Comparison of ENCODE assay signal across 22 cellular contexts in the genomic region with DNA sequence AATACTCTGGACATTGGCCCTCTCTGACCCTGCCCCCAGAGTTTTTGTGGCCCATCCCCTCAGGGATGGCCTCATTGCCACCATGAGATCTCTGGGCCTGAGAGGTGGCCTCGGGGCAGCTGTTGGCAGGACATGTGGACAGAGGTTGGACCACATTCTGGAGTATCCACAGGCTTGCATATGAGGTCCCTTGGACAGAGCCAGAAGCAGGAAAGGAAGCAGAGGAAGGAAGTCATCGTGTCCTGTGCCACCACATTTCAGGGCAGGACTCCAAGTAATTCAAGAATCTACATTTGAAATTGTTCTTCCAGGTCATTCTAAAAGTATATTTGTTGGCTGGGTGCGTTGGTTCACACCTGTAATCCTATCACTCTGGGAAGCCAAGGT.
A peak's percentile ranks its signal among the peaks of the same experiment; 100 is the strongest.
DNase-seq lines count a peak whose midpoint lies in the region; ATAC-seq, FAIRE-seq and TF ChIP-seq lines count a peak whose summit lies in the region.
"Had no signal": no experiment of that assay in that cellular context is flagged by ENCODE, and none has a peak within 500 bp of the region (broad histone marks: within the 10 kb centered on the region; RNA-seq: fewer than 3 reads in every experiment).

No MANE protein-coding gene starts in this region.

- H3K79me2 ChIP-seq in HepG2 (ENCODE audit: insufficient read depth, low read length), result no peaks in the 10 kb centered on the region
- no peaks in the 10 kb centered on the region for H3K79me2 ChIP-seq in PC-9 (ENCODE audit: low read depth)

- H3K36me3 ChIP-seq in liver (ENCODE audit: control insufficient read depth in 4 of 4, insufficient read depth in 3 of 4, low read depth in 1 of 4, low read length in 3 of 4), result no peaks in the 10 kb centered on the region
- H3K36me3 ChIP-seq in HepG2 (replicated peaks in 1 of 2; ENCODE audit: control insufficient read depth in 1 of 2, insufficient read depth in 2 of 2, low read length in 2 of 2), result no peaks in the 10 kb centered on the region
- H3K36me3 ChIP-seq in body of pancreas (replicated peaks in 1 of 2; ENCODE audit: insufficient read depth in 1 of 2, low read depth in 2 of 2), result no peaks in the 10 kb centered on the region
- H3K36me3 ChIP-seq in lower lobe of right lung, result no peaks in the 10 kb centered on the region
- H3K36me3 ChIP-seq in PC-9 (ENCODE audit: low read depth), result no peaks in the 10 kb centered on the region
- H3K36me3 ChIP-seq: HAP-1, Peyer's patch, SJSA1 had no signal

- H3K4me3 ChIP-seq in liver (ENCODE audit: low read depth in 1 of 3, low read length in 3 of 3), result no peak overlapping the region
- H3K4me3 ChIP-seq in HepG2 (replicated peaks in 1 of 3; ENCODE audit: insufficient read depth in 1 of 3, low read depth in 2 of 3, low read length in 3 of 3), result no peak overlapping the region
- H3K4me3 ChIP-seq in body of pancreas, result no peak overlapping the region
- no peak overlapping the region for H3K4me3 ChIP-seq in lower lobe of right lung
- H3K4me3 ChIP-seq in PC-9, result no peak overlapping the region
- H3K4me3 ChIP-seq: GM23338, HAP-1, Peyer's patch, SJSA1 had no signal

- H3K27ac ChIP-seq in liver (ENCODE audit: low read depth in 1 of 2, low read length in 2 of 2) (no peak overlapping the region), HepG2 (ENCODE audit: extremely low read length, insufficient read depth, low read length) (no peak overlapping the region), body of pancreas (no peak overlapping the region), lower lobe of right lung (peak overlapping the region; percentile 41), PC-9 (no peak overlapping the region)
- H3K27ac ChIP-seq: Peyer's patch, SJSA1 had no signal

- TF ChIP-seq RAD21 in liver (IDR thresholded peaks at IDR 0.05) (no peak), HepG2 (CRISPR knock-in tag; IDR thresholded peaks at IDR 0.05) (no peak)

- DNase-seq in HepG2 (ENCODE audit: low spot score) (no peak), body of pancreas (no peak), lower lobe of right lung (no peak), SW 1271 (lab: John Stamatoyannopoulos, UW) (no peak), PC-9 (no peak)
- DNase-seq: Caco-2, DMS 273 treated with DMSO at 0.1 percent for 48 hours, DMS79 treated with DMSO at 0.1 percent for 48 hours, KG1, NCI-H1092, NCI-H1436, NCI-H1930, NCI-H345, NCI-H524 treated with DMSO at 0.1 percent for 48 hours, NCI-H82, Peyer's patch had no signal

- in situ Hi-C loops in HepG2 (cut with HindIII; ENCODE audit: extremely low pct_ligation_motif_present, low pct_unique_long_range_greater_than_20kb), result no loop called here

- BruUV-seq in HepG2 (replicated peaks; lab: Mats Ljungman, UMichigan), result no TSS peak
- BruUV-seq in PC-9 (replicated peaks; lab: Mats Ljungman, UMichigan), result no TSS peak

- no peak overlapping the region for H3K9ac ChIP-seq in liver (ENCODE audit: low read depth in 1 of 2, low read length in 2 of 2)
- no peak overlapping the region for H3K9ac ChIP-seq in HepG2 (ENCODE audit: insufficient read depth, low read depth, low read length)

- H3F3A ChIP-seq in PC-9 (ENCODE audit: insufficient read depth, low read depth), result no peaks in the 10 kb centered on the region

- no peak for FAIRE-seq in HepG2 (lab: Jason Lieb, UNC)
- FAIRE-seq: GM12891 had no signal

- POLR2A ChIA-PET in HepG2 (lab: Yijun Ruan, JAX), result interaction anchor here (0.7 kb wide), 1 partner anchor 20 kb away, joined by 3 read pairs; no protein-coding TSS in a partner anchor
- POLR2A ChIA-PET in PC-9 (lab: Charles Lee; ENCODE audit: unreplicated experiment), result interaction anchor here (0.6 kb wide), 1 partner anchor 122 kb away, joined by 3 read pairs; no protein-coding TSS in a partner anchor

- 77% methylated on average over 3 of the region's 3 CpGs for WGBS in liver
- WGBS in HepG2 (ENCODE audit: low lambda C conversion rate), result 5% methylated on average over 2 of the region's 3 CpGs
- WGBS in body of pancreas, 2 donors, result 66 to 89% methylated on average over 3 of the region's 3 CpGs

- TF ChIP-seq POLR2A in HepG2 (IDR thresholded peaks at IDR 0.05; ENCODE audit: insufficient read depth in 1 of 2, low read depth in 2 of 2, low read length in 2 of 2), result no peak
- no peak for TF ChIP-seq POLR2A in body of pancreas (IDR thresholded peaks at IDR 0.05)

- intact Hi-C loops in HepG2 (cut with micrococcal nuclease; ENCODE audit: unreplicated experiment), result no loop called here
- intact Hi-C loops in body of pancreas (cut with DNase I), result no loop called here
- intact Hi-C loops in lower lobe of right lung (cut with DNase I), result no loop called here
- intact Hi-C loops in PC-9 (cut with micrococcal nuclease; ENCODE audit: unreplicated experiment), result loop anchor here (10.0 kb wide), 1 partner anchor 95 kb away; a partner anchor contains a TSS

- H2AFZ ChIP-seq in HepG2 (ENCODE audit: low read length), result no peak overlapping the region
- H2AFZ ChIP-seq in PC-9, result no peak overlapping the region
- H2AFZ ChIP-seq: GM23338 had no signal

- H3K27me3 ChIP-seq in liver (ENCODE audit: control insufficient read depth in 4 of 4, insufficient read depth in 4 of 4, low read length in 3 of 4) (no peaks in the 10 kb centered on the region), HepG2 (ENCODE audit: control insufficient read depth in 1 of 2, insufficient read depth in 2 of 2, low read length in 2 of 2) (no peaks in the 10 kb centered on the region), body of pancreas (no peaks in the 10 kb centered on the region), lower lobe of right lung (ENCODE audit: low read depth) (no peaks in the 10 kb centered on the region), PC-9 (ENCODE audit: insufficient read depth, low read depth) (no peaks in the 10 kb centered on the region)
- H3K27me3 ChIP-seq: Peyer's patch, SJSA1 had no signal

- TF ChIP-seq CTCF in liver (IDR thresholded peaks at IDR 0.05; ENCODE audit: low read depth, low read length, missing input control) (no peak), HepG2 (CRISPR knock-in tag; IDR thresholded peaks at IDR 0.05) (no peak), body of pancreas (IDR thresholded peaks at IDR 0.05) (no peak), lower lobe of right lung (IDR thresholded peaks at IDR 0.05) (no peak), PC-9 (conservative IDR thresholded peaks at IDR 0.05) (no peak)

- no peaks in the 10 kb centered on the region for H3K4me1 ChIP-seq in liver (ENCODE audit: control insufficient read depth in 4 of 4, insufficient read depth in 4 of 4, low read length in 3 of 4)
- H3K4me1 ChIP-seq in HepG2 (ENCODE audit: insufficient read depth, low read length), result peaks cover 9% of the 10 kb centered on the region
- no peaks in the 10 kb centered on the region for H3K4me1 ChIP-seq in body of pancreas
- peaks cover 28% of the 10 kb centered on the region for H3K4me1 ChIP-seq in lower lobe of right lung
- H3K4me1 ChIP-seq in PC-9 (replicated peaks; ENCODE audit: insufficient read depth), result no peaks in the 10 kb centered on the region
- H3K4me1 ChIP-seq: Caco-2, HAP-1, Peyer's patch, SJSA1 had no signal

- ATAC-seq in HepG2 (no peak; the same call in 2 of the 3 replicates), body of pancreas (peak; percentile 39), lower lobe of right lung (peak; percentile 27 to 30), GM18498 (IDR thresholded peaks at IDR 0.05; ENCODE audit: unreplicated experiment) (no peak)

- H3K9me2 ChIP-seq in PC-9 (ENCODE audit: insufficient read depth), result no peaks in the 10 kb centered on the region

- H3K4me2 ChIP-seq in HepG2 (ENCODE audit: low read depth, low read length) (no peak overlapping the region), PC-9 (no peak overlapping the region)
- H3K4me2 ChIP-seq: GM23338 had no signal

- no peak for TF ChIP-seq EP300 in HepG2 (IDR thresholded peaks at IDR 0.05; ENCODE audit: low read depth in 2 of 2, low read length in 2 of 2)
- TF ChIP-seq EP300 in HepG2 (CRISPR knock-in tag; IDR thresholded peaks at IDR 0.05; ENCODE audit: borderline replicate concordance), result no peak

- H3K9me3 ChIP-seq in liver (ENCODE audit: control insufficient read depth in 4 of 4, low read length in 3 of 4) (no peaks in the 10 kb centered on the region), HepG2 (ENCODE audit: low read length) (no peaks in the 10 kb centered on the region), body of pancreas (no peaks in the 10 kb centered on the region), lower lobe of right lung (no peaks in the 10 kb centered on the region), PC-9 (ENCODE audit: insufficient read depth, low read depth) (no peaks in the 10 kb centered on the region)
- H3K9me3 ChIP-seq: Caco-2, HAP-1, Peyer's patch, SJSA1 had no signal

- CTCF ChIA-PET in HepG2 (lab: Yijun Ruan, JAX; ENCODE audit: low intra/inter-chr PET ratio, low total read pairs), result no interaction called here
- CTCF ChIA-PET in PC-9 (lab: Charles Lee), result no interaction called here

- H4K20me1 ChIP-seq in HepG2 (ENCODE audit: insufficient read depth, low read length), result no peaks in the 10 kb centered on the region; the same call in 1 of the 2 replicates
- H4K20me1 ChIP-seq in PC-9 (ENCODE audit: insufficient read depth), result no peaks in the 10 kb centered on the region

TF ChIP-seq in liver, 16 proteins besides CTCF, POLR2A, EP300 and RAD21:
- TF ChIP-seq NR2F2 (IDR thresholded peaks at IDR 0.05) (peak; percentile 17), SP1 (IDR thresholded peaks at IDR 0.05) (no peak)

TF ChIP-seq in HepG2, 621 proteins besides CTCF, POLR2A, EP300 and RAD21 (continues in another document):
- TF ChIP-seq ZNF350 (CRISPR knock-in tag; IDR thresholded peaks at IDR 0.05; ENCODE audit: borderline replicate concordance, low read depth) (no peak), MEF2D (CRISPR knock-in tag; IDR thresholded peaks at IDR 0.05) (no peak), FOXA1 (IDR thresholded peaks at IDR 0.05) (no peak), FOXA1 (CRISPR knock-in tag; IDR thresholded peaks at IDR 0.05) (no peak), ZFP90 (CRISPR knock-in tag; IDR thresholded peaks at IDR 0.05; ENCODE audit: borderline replicate concordance) (no peak)
- TF ChIP-seq, protein P1, sequence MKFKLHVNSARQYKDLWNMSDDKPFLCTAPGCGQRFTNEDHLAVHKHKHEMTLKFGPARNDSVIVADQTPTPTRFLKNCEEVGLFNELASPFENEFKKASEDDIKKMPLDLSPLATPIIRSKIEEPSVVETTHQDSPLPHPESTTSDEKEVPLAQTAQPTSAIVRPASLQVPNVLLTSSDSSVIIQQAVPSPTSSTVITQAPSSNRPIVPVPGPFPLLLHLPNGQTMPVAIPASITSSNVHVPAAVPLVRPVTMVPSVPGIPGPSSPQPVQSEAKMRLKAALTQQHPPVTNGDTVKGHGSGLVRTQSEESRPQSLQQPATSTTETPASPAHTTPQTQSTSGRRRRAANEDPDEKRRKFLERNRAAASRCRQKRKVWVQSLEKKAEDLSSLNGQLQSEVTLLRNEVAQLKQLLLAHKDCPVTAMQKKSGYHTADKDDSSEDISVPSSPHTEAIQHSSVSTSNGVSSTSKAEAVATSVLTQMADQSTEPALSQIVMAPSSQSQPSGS (CRISPR knock-in tag; IDR thresholded peaks at IDR 0.05), result no peak

Comparison
In these comparisons a context has a peak if more than half of its experiments do, and no peak if none do; other contexts are left out.
1. ATAC-seq: peak in body of pancreas (single experiment) and lower lobe of right lung (2 of 2); none in HepG2 (single experiment) and GM18498 (single experiment).